In the genomic region with DNA sequence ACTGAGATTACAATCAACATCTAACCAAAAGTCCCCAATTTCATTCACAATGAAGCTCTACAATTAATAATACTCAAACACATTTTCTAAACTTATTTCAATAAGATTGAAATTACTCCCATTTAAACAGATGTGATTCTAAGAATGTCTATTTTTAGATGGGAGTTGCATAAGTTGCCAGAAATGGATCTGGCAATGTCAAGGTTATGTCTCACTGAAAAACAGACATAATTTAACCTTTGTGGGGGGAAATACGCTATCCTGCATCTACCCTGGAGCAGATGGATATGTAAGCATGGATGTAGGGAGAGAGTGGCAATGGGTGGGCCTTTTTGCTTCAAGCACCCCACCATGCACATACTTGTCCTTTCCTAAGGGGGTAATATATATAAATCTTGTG, we compare ENCODE assay signal across 18 cellular contexts.
"Had no signal": no experiment of that assay in that cellular context is flagged by ENCODE, and none has a peak within 500 bp of the region (broad histone marks: within the 10 kb centered on the region; RNA-seq: fewer than 3 reads in every experiment).

No MANE protein-coding gene starts in this region.

- H3K27ac ChIP-seq: ascending aorta, thyroid gland had no signal

- ATAC-seq: activated CD4-positive, CD25-positive, alpha-beta regulatory T cell treated with anti-CD3 and anti-CD28 coated beads, Interleukin-2, amount 50 U/mL, for 24 hours; activated T-cell treated with anti-CD3 and anti-CD28 coated beads, Interleukin-2, amount 50 U/mL, for 72 hours; left colon had no signal

- DNase-seq: activated CD4-positive, alpha-beta T cell treated with anti-CD3 and anti-CD28 coated beads, Interleukin-2, amount 50 U/mL, for 1 hour; activated CD8-positive, alpha-beta memory T cell treated with anti-CD3 and anti-CD28 coated beads for 24 hours; activated effector memory CD4-positive, alpha-beta T cell treated with anti-CD3 and anti-CD28 coated beads, Interleukin-2, amount 50 U/mL, for 16 hours; activated naive CD4-positive, alpha-beta T cell treated with anti-CD3 and anti-CD28 coated beads, Interleukin-2, amount 50 U/mL, for 16 hours; activated T-cell treated with anti-CD3 and anti-CD28 coated beads, Interleukin-2, amount 50 U/mL, for 72 hours; cortex of kidney; effector CD4-positive, alpha-beta T cell; hippocampal formation; left colon; midbrain; nephron progenitor cell; nucleus accumbens; stimulated activated CD4-positive, alpha-beta T cell treated with anti-CD3 and anti-CD28 coated beads, Interleukin-2, amount 100 ng/mL, for 24 hours; stimulated activated naive CD4-positive, alpha-beta T cell treated with Interleukin-2 at 50 U/mL for 16 hours; T1000; thyroid gland had no signal
